Comparison of ENCODE assay signal across 1 cellular context in the genomic region with DNA sequence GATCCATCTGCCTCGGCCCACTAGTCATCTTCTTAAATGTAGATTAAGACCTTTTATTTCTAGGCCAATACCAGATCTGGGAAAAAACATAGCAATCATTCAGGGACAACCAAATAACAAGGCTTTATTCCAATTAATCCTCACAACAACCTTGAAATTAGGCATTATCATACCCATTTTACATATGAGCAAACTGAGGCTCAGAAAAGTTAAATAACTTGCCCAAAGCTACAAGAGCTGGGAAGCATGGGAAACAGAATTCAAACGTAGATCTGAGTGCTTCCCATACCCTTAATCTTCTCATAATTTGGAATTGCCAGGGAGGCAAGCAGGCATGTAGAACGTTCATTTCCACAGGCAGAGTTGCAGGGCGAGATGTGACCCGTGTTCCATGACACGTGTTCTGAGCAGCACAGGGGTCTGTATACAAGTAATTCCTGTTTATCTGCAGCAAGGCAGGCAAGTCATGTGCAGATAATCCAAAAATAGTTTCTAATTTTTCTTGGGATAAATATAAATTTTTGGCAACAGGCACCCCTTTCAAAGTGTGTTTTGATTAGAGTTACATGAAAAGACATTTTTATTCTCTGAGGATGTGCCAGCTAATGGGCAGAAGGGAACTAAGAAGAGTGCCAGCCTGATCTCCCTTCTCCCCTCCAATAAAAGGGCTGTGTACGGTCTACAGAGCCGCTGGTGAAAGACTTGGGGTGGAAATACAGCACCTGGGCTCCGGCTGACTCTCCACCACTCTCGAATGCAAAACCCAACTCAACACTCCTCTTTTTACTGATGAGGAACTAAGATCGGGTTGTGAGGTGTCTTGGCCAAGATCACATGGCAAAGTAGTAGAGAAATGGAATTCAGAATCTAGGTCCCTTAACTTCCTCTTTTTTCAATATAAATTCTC.
TF ChIP-seq lines count a peak whose summit lies in the region.

No MANE protein-coding gene starts in this region.

TF ChIP-seq in IMR-90, 13 proteins besides CTCF, POLR2A, EP300 and RAD21:
- TF ChIP-seq MAZ (IDR thresholded peaks at IDR 0.05; ENCODE audit: borderline replicate concordance, low read depth, low read length) (no peak), USF2 (IDR thresholded peaks at IDR 0.05; ENCODE audit: low read depth, low read length) (0 out of 2 replicates have a peak, but pooled peaks have one; percentile 18), CEBPB (IDR thresholded peaks at IDR 0.05; ENCODE audit: low read depth, low read length) (no peak), NFE2L2 (IDR thresholded peaks at IDR 0.05; ENCODE audit: low read depth, low read length) (no peak), FOS (IDR thresholded peaks at IDR 0.05; ENCODE audit: low read depth, low read length) (0 out of 2 replicates have a peak, but pooled peaks have one; percentile 14), SMC3 (IDR thresholded peaks at IDR 0.05; ENCODE audit: low read depth, low read length) (no peak)
